1 cellular context compared by ENCODE assay signal in genomic region chr11:61814958-61815789, GRCh38.
TF ChIP-seq lines count a peak whose summit lies in the region.

No MANE protein-coding gene starts in this region.

TF ChIP-seq in HepG2, 621 proteins besides CTCF, POLR2A, EP300 and RAD21 (continued from another document and continues in another):
- TF ChIP-seq ZNF446 (CRISPR knock-in tag; IDR thresholded peaks at IDR 0.05) (peak; percentile 92), ZNF431 (CRISPR knock-in tag; IDR thresholded peaks at IDR 0.05; ENCODE audit: borderline replicate concordance, low read depth) (no peak), GABPA (IDR thresholded peaks at IDR 0.05; ENCODE audit: low read depth, low read length) (no peak), GABPA (CRISPR knock-in tag; IDR thresholded peaks at IDR 0.05; ENCODE audit: low read depth) (no peak), ZNF781 (CRISPR knock-in tag; IDR thresholded peaks at IDR 0.05; ENCODE audit: borderline replicate concordance, not compliant biosample characterization) (peak; percentile 93), HIC2 (CRISPR knock-in tag; IDR thresholded peaks at IDR 0.05; ENCODE audit: low read depth) (no peak; the same call in 1 of the 2 replicates), POLR2G (IDR thresholded peaks at IDR 0.05; ENCODE audit: low read depth, low read length) (peak; percentile 94), ZNF83 (CRISPR knock-in tag; IDR thresholded peaks at IDR 0.05; ENCODE audit: borderline replicate concordance) (no peak), U2AF2 (IDR thresholded peaks at IDR 0.05; ENCODE audit: low read depth, low read length) (no peak), DPF2 (CRISPR knock-in tag; IDR thresholded peaks at IDR 0.05; ENCODE audit: borderline replicate concordance, low read depth) (0 out of 2 replicates have a peak, but pooled peaks have one; percentile 33), NCOR1 (IDR thresholded peaks at IDR 0.05; ENCODE audit: borderline replicate concordance, low read length) (no peak), BCL6 (CRISPR knock-in tag; IDR thresholded peaks at IDR 0.05) (0 out of 2 replicates have a peak, but pooled peaks have one; percentile 7), KAT7 (CRISPR knock-in tag; IDR thresholded peaks at IDR 0.05; ENCODE audit: borderline replicate concordance) (no peak; the same call in 1 of the 2 replicates), MYPOP (CRISPR knock-in tag; IDR thresholded peaks at IDR 0.05) (peak; percentile 85), ZHX2 (IDR thresholded peaks at IDR 0.05; ENCODE audit: low read depth) (no peak), ZHX2 (CRISPR knock-in tag; IDR thresholded peaks at IDR 0.05; ENCODE audit: borderline replicate concordance) (no peak), GATAD1 (CRISPR knock-in tag; IDR thresholded peaks at IDR 0.05) (no peak), GLMP (CRISPR knock-in tag; IDR thresholded peaks at IDR 0.05; ENCODE audit: borderline replicate concordance) (no peak), PBX3 (CRISPR knock-in tag; IDR thresholded peaks at IDR 0.05; ENCODE audit: borderline replicate concordance) (no peak), IKZF5 (CRISPR knock-in tag; IDR thresholded peaks at IDR 0.05) (peak; percentile 26; the same call in 1 of the 2 replicates), KDM3A (CRISPR knock-in tag; IDR thresholded peaks at IDR 0.05; ENCODE audit: low read depth) (no peak), NFIB (CRISPR knock-in tag; IDR thresholded peaks at IDR 0.05; ENCODE audit: borderline replicate concordance) (no peak), AHDC1 (CRISPR knock-in tag; IDR thresholded peaks at IDR 0.05; ENCODE audit: borderline replicate concordance) (no peak), ZNF343 (CRISPR knock-in tag; IDR thresholded peaks at IDR 0.05) (0 out of 2 replicates have a peak, but pooled peaks have one; percentile 20), AFF4 (CRISPR knock-in tag; IDR thresholded peaks at IDR 0.05) (no peak), CREM (IDR thresholded peaks at IDR 0.05) (peak; percentile 69), CREM (CRISPR knock-in tag; IDR thresholded peaks at IDR 0.05) (no peak), ARID3A (IDR thresholded peaks at IDR 0.05; ENCODE audit: low read depth, low read length) (0 out of 2 replicates have a peak, but pooled peaks have one; percentile 11), GATAD2A (CRISPR knock-in tag; IDR thresholded peaks at IDR 0.05) (peak; percentile 20; the same call in 1 of the 2 replicates)
